Comparison of ENCODE assay signal across 1 cellular context in genomic region chr12:106941481-106942156, GRCh38.
TF ChIP-seq lines count a peak whose summit lies in the region.

No MANE protein-coding gene starts in this region.

TF ChIP-seq in K562, 482 proteins besides CTCF, POLR2A, EP300 and RAD21 (continued from another document and continues in another):
- TF ChIP-seq, protein P1, sequence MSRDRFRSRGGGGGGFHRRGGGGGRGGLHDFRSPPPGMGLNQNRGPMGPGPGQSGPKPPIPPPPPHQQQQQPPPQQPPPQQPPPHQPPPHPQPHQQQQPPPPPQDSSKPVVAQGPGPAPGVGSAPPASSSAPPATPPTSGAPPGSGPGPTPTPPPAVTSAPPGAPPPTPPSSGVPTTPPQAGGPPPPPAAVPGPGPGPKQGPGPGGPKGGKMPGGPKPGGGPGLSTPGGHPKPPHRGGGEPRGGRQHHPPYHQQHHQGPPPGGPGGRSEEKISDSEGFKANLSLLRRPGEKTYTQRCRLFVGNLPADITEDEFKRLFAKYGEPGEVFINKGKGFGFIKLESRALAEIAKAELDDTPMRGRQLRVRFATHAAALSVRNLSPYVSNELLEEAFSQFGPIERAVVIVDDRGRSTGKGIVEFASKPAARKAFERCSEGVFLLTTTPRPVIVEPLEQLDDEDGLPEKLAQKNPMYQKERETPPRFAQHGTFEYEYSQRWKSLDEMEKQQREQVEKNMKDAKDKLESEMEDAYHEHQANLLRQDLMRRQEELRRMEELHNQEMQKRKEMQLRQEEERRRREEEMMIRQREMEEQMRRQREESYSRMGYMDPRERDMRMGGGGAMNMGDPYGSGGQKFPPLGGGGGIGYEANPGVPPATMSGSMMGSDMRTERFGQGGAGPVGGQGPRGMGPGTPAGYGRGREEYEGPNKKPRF (IDR thresholded peaks at IDR 0.05; ENCODE audit: low read depth, low read length) = no peak
- TF ChIP-seq, protein P2, sequence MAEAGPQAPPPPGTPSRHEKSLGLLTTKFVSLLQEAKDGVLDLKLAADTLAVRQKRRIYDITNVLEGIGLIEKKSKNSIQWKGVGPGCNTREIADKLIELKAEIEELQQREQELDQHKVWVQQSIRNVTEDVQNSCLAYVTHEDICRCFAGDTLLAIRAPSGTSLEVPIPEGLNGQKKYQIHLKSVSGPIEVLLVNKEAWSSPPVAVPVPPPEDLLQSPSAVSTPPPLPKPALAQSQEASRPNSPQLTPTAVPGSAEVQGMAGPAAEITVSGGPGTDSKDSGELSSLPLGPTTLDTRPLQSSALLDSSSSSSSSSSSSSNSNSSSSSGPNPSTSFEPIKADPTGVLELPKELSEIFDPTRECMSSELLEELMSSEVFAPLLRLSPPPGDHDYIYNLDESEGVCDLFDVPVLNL (CRISPR knock-in tag; IDR thresholded peaks at IDR 0.05; ENCODE audit: low read depth) = no peak
- TF ChIP-seq BCOR (IDR thresholded peaks at IDR 0.05) (no peak), ZNF583 (CRISPR knock-in tag; IDR thresholded peaks at IDR 0.05) (no peak), ZNF41 (CRISPR knock-in tag; conservative IDR thresholded peaks at IDR 0.05) (no peak), BRCA1 (IDR thresholded peaks at IDR 0.05) (no peak), BRCA1 (CRISPR knock-in tag; IDR thresholded peaks at IDR 0.05) (no peak), ADNP (tag; IDR thresholded peaks at IDR 0.05) (peak; percentile 37; the same call in 1 of the 2 replicates), PTTG1 (tag; IDR thresholded peaks at IDR 0.05; ENCODE audit: low read depth) (no peak), RBM25 (IDR thresholded peaks at IDR 0.05; ENCODE audit: low read depth, low read length, severe bottlenecking) (no peak), CCAR2 (IDR thresholded peaks at IDR 0.05; ENCODE audit: low read depth, low read length) (no peak), HMG20A (CRISPR knock-in tag; conservative IDR thresholded peaks at IDR 0.05) (no peak), XRCC4 (IDR thresholded peaks at IDR 0.05; ENCODE audit: extremely low read depth, insufficient read depth, insufficient read length) (no peak), TBL1XR1 (IDR thresholded peaks at IDR 0.05; ENCODE audit: low read length in 2 of 2) (peak in 1 of 2 experiments; percentile 91; a peak in 2 of 4 replicates), TCFL5 (CRISPR knock-in tag; conservative IDR thresholded peaks at IDR 0.05) (no peak), EP400 (IDR thresholded peaks at IDR 0.05) (no peak), MXI1 (IDR thresholded peaks at IDR 0.05; ENCODE audit: low read depth, low read length) (no peak), NCOA2 (IDR thresholded peaks at IDR 0.05; ENCODE audit: partially characterized antibody in 2 of 2) (no peak), ZNF77 (CRISPR knock-in tag; IDR thresholded peaks at IDR 0.05) (no peak), ZNF280A (IDR thresholded peaks at IDR 0.05; ENCODE audit: low read depth, partially characterized antibody) (no peak), RNF2 (IDR thresholded peaks at IDR 0.05) (no peak), PRDM10 (IDR thresholded peaks at IDR 0.05; ENCODE audit: partially characterized antibody) (no peak), TAL1 (IDR thresholded peaks at IDR 0.05) (peak; percentile 87), RB1 (IDR thresholded peaks at IDR 0.05; ENCODE audit: low read depth) (no peak), SMARCC2 (IDR thresholded peaks at IDR 0.05; ENCODE audit: low read depth) (no peak), SMARCA4 (IDR thresholded peaks at IDR 0.05) (peak; percentile 90), ARID1B (IDR thresholded peaks at IDR 0.05) (peak; percentile 93), HMBOX1 (IDR thresholded peaks at IDR 0.05) (peak; percentile 84), TEAD4 (IDR thresholded peaks at IDR 0.05; ENCODE audit: low read length) (peak; percentile 93), TEAD4 (CRISPR knock-in tag; IDR thresholded peaks at IDR 0.05; ENCODE audit: borderline replicate concordance) (no peak), FOXJ2 (tag; IDR thresholded peaks at IDR 0.05) (no peak), ZNF668 (CRISPR knock-in tag; IDR thresholded peaks at IDR 0.05) (no peak), TRIM24 (IDR thresholded peaks at IDR 0.05) (peak in 1 of 2 experiments; percentile 28; a peak in 2 of 4 replicates), BCLAF1 (IDR thresholded peaks at IDR 0.05; ENCODE audit: borderline replicate concordance in 1 of 2, control insufficient read depth in 1 of 2, low read depth in 2 of 2, low read length in 1 of 2) (no peak), IRF2 (CRISPR knock-in tag; IDR thresholded peaks at IDR 0.05) (no peak), ZKSCAN8 (CRISPR knock-in tag; IDR thresholded peaks at IDR 0.05) (no peak), ZNF274 (IDR thresholded peaks at IDR 0.05; ENCODE audit: borderline replicate concordance, low read depth, low read length) (no peak), RCOR1 (IDR thresholded peaks at IDR 0.05; ENCODE audit: borderline replicate concordance in 1 of 2, low read depth in 2 of 2, low read length in 2 of 2) (peak in 1 of 2 experiments; percentile 85; a peak in 2 of 4 replicates), TOE1 (IDR thresholded peaks at IDR 0.05; ENCODE audit: borderline replicate concordance) (no peak), TOE1 (CRISPR knock-in tag; IDR thresholded peaks at IDR 0.05; ENCODE audit: borderline replicate concordance, low read depth) (no peak), HNRNPUL1 (IDR thresholded peaks at IDR 0.05; ENCODE audit: low read length) (no peak), RBM34 (IDR thresholded peaks at IDR 0.05; ENCODE audit: borderline replicate concordance, insufficient read depth, low read length) (no peak), PHF21A (IDR thresholded peaks at IDR 0.05; ENCODE audit: borderline replicate concordance, low read depth) (no peak), ZBTB26 (CRISPR knock-in tag; IDR thresholded peaks at IDR 0.05) (no peak), ZFPM2 (CRISPR knock-in tag; IDR thresholded peaks at IDR 0.05) (no peak), ZNF507 (tag; conservative IDR thresholded peaks at IDR 0.05) (no peak), HMGN3 (IDR thresholded peaks at IDR 0.05; ENCODE audit: borderline replicate concordance, extremely low read depth, insufficient read length, low read depth, low read length) (no peak), IFI16 (CRISPR knock-in tag; IDR thresholded peaks at IDR 0.05) (no peak), BRD9 (IDR thresholded peaks at IDR 0.05; ENCODE audit: low read depth, partially characterized antibody) (no peak), BDP1 (IDR thresholded peaks at IDR 0.05; ENCODE audit: insufficient read depth, insufficient read length) (no peak), SP1 (CRISPR knock-in tag; IDR thresholded peaks at IDR 0.05) (no peak), NFYB (IDR thresholded peaks at IDR 0.05; ENCODE audit: extremely low read depth, insufficient read length) (no peak)
- TF ChIP-seq, protein P3, sequence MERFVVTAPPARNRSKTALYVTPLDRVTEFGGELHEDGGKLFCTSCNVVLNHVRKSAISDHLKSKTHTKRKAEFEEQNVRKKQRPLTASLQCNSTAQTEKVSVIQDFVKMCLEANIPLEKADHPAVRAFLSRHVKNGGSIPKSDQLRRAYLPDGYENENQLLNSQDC (CRISPR knock-in tag; IDR thresholded peaks at IDR 0.05) = no peak
